ENCODE assay signal across 8 cellular contexts in genomic region chr3:32502089-32502943, GRCh38. TPM values are rescaled to one million over a fixed set of nuclear protein-coding genes. Genes with fewer than 3 reads are reported as not detected.
DNase-seq lines count a peak whose midpoint lies in the region; ATAC-seq, FAIRE-seq and TF ChIP-seq lines count a peak whose summit lies in the region.

TSS of gene CMTM6 (minus strand) at chr3:32502852. CDS start at chr3:32502745, 107 bp downstream.

- H3K27ac ChIP-seq in C4-2B, result peak within 1 kb of the TSS; percentile 59

- peak within 1 kb of the TSS; percentile 99 for H3K4me3 ChIP-seq in endocrine pancreas (ENCODE audit: control insufficient read depth, insufficient read depth, low read length)

- H3K9me3 Mint-ChIP-seq in activated CD8-positive, alpha-beta memory T cell treated with anti-CD3 and anti-CD28 coated beads, Interleukin-2, amount 10 ng/mL, durations not matched to agents 7 days and 5 days (ENCODE audit: low read depth), result no peaks in the 10 kb centered on the region

- FAIRE-seq in GM19239 (lab: Jason Lieb, UNC), result peak; percentile 96

- no peak for TF ChIP-seq CTCF in C4-2B (conservative IDR thresholded peaks at IDR 0.05)

- H3K27ac Mint-ChIP-seq in activated CD8-positive, alpha-beta memory T cell treated with anti-CD3 and anti-CD28 coated beads, Interleukin-2, amount 10 ng/mL, durations not matched to agents 7 days and 5 days, result peak within 1 kb of the TSS; percentile 89

- no peaks in the 10 kb centered on the region for H3K27me3 ChIP-seq in endocrine pancreas (ENCODE audit: control insufficient read depth, insufficient read depth, low read length)

- H3K4me3 Mint-ChIP-seq in activated CD8-positive, alpha-beta memory T cell treated with anti-CD3 and anti-CD28 coated beads, Interleukin-2, amount 10 ng/mL, durations not matched to agents 7 days and 5 days, result peak within 1 kb of the TSS; percentile 99

- CTCF ChIA-PET in activated CD8-positive, alpha-beta memory T cell treated with anti-CD3 and anti-CD28 coated beads, Interleukin-2, amount 10 ng/mL, durations not matched to agents 7 days and 5 days (lab: Charles Lee), result interaction anchor here (1.1 to 1.8 kb wide), 6 partner anchors 10 to 280 kb away, joined by 3 to 7 read pairs (median 4); no protein-coding TSS in a partner anchor

- peaks cover 23% of the 10 kb centered on the region for H3K4me1 ChIP-seq in endocrine pancreas (ENCODE audit: control insufficient read depth, insufficient read depth, low read length)

- no peaks in the 10 kb centered on the region for H3K27me3 Mint-ChIP-seq in activated CD8-positive, alpha-beta memory T cell treated with anti-CD3 and anti-CD28 coated beads, Interleukin-2, amount 10 ng/mL, durations not matched to agents 7 days and 5 days

- peak; percentile 76 for DNase-seq in GM19239 (ENCODE audit: insufficient read length, low spot score)
- peak; percentile 75 for DNase-seq in NOMO-1 treated with DMSO at 0.1 percent for 48 hours (lab: John Stamatoyannopoulos, UW; ENCODE audit: unreplicated experiment)
- DNase-seq in activated CD8-positive, alpha-beta memory T cell treated with anti-CD3 and anti-CD28 coated beads, Interleukin-2, amount 10 ng/mL, durations not matched to agents 7 days and 5 days, result peak; percentile 84
- peak; percentile 92 for DNase-seq in mesenteric fat pad (ENCODE audit: low spot score)
- peak; percentile 44 for DNase-seq in stimulated activated CD8-positive, alpha-beta memory T cell treated with anti-CD3 and anti-CD28 coated beads, Interleukin-12 subunit alpha, Interleukin-12 subunit beta, amount 100 ng/mL, for 4 hours (ENCODE audit: low read depth)

- peaks cover 8% of the 10 kb centered on the region for H3K36me3 Mint-ChIP-seq in activated CD8-positive, alpha-beta memory T cell treated with anti-CD3 and anti-CD28 coated beads, Interleukin-2, amount 10 ng/mL, durations not matched to agents 7 days and 5 days

- no peaks in the 10 kb centered on the region for H3K36me3 ChIP-seq in endocrine pancreas (ENCODE audit: control insufficient read depth, insufficient read depth, low read length)

- H3K9ac ChIP-seq in endocrine pancreas (ENCODE audit: control insufficient read depth, insufficient read depth, low read length), result peak within 1 kb of the TSS; percentile 93

- peak; percentile 67 for ATAC-seq in HG03442 (IDR thresholded peaks at IDR 0.05; ENCODE audit: unreplicated experiment)
- peak; percentile 87 for ATAC-seq in activated CD8-positive, alpha-beta memory T cell treated with anti-CD3 and anti-CD28 coated beads, Interleukin-2, amount 10 ng/mL, durations not matched to agents 7 days and 5 days

- peaks cover 39% of the 10 kb centered on the region for H3K4me1 Mint-ChIP-seq in activated CD8-positive, alpha-beta memory T cell treated with anti-CD3 and anti-CD28 coated beads, Interleukin-2, amount 10 ng/mL, durations not matched to agents 7 days and 5 days

- H3K9me3 ChIP-seq in endocrine pancreas (ENCODE audit: control insufficient read depth, low read length), result no peaks in the 10 kb centered on the region

RNA-seq across cellular contexts. Expression of gene CMTM6, which starts in this region (rescaled TPM):
- 100 to 1,000 TPM in 1 of 2 experiments, 10 to 100 TPM in 1; 43.7 to 102 TPM for total RNA-seq in activated CD8-positive, alpha-beta memory T cell treated with anti-CD3 and anti-CD28 coated beads, Interleukin-2, amount 10 ng/mL, durations not matched to agents 7 days and 5 days
- 52.4 TPM for total RNA-seq in mesenteric fat pad

Comparison
In these comparisons a context has a peak if more than half of its experiments do, and no peak if none do; other contexts are left out.
1. Peak in every context shown above with its lines: DNase-seq, ATAC-seq, H3K4me3 ChIP-seq and H3K27ac ChIP-seq.